In genomic region chr11:104343578-104343977, GRCh38 we compare ENCODE assay signal across 9 cellular contexts.
DNase-seq lines count a peak whose midpoint lies in the region; ATAC-seq and TF ChIP-seq lines count a peak whose summit lies in the region.
"Had no signal": no experiment of that assay in that cellular context is flagged by ENCODE, and none has a peak within 500 bp of the region (broad histone marks: within the 10 kb centered on the region; RNA-seq: fewer than 3 reads in every experiment).

No MANE protein-coding gene starts in this region.

- H3K36me3 ChIP-seq in DND-41 (ENCODE audit: insufficient read depth, low read length) (no peaks in the 10 kb centered on the region), spleen (no peaks in the 10 kb centered on the region)

- H3K4me3 ChIP-seq in DND-41 (ENCODE audit: low read depth in 1 of 2, low read length in 2 of 2): no peak overlapping the region
- H3K4me3 ChIP-seq in spleen: no peak overlapping the region

- 64 to 91% (median 85%) methylated on average over 1 of the region's 1 CpG for WGBS in spleen, 5 donors

- H3K9me3 ChIP-seq in DND-41 (ENCODE audit: insufficient read depth, low read length, severe bottlenecking): no peaks in the 10 kb centered on the region
- H3K9me3 ChIP-seq in spleen: no peaks in the 10 kb centered on the region

- intact Hi-C loops in spleen (cut with DNase I; ENCODE audit: low total_unique reads): no loop called here

- H3K27ac ChIP-seq in DND-41 (ENCODE audit: low read length) (no peak overlapping the region), foreskin keratinocyte (no peak overlapping the region), spleen (no peak overlapping the region)

- no peak overlapping the region for H3K9ac ChIP-seq in DND-41 (ENCODE audit: low read depth, low read length)

- ATAC-seq in DND-41 (ENCODE audit: insufficient read depth, low read depth): no peak
- peak; percentile 70 for ATAC-seq in GM21529 (IDR thresholded peaks at IDR 0.05; ENCODE audit: unreplicated experiment)
- ATAC-seq in foreskin keratinocyte: peak; percentile 80
- no peak for ATAC-seq in GM21515 (IDR thresholded peaks at IDR 0.05; ENCODE audit: unreplicated experiment)
- ATAC-seq in GM21825 (IDR thresholded peaks at IDR 0.05; ENCODE audit: unreplicated experiment): no peak

- TF ChIP-seq POLR2A in spleen (IDR thresholded peaks at IDR 0.05): no peak

- peaks cover 19% of the 10 kb centered on the region for H3K4me1 ChIP-seq in DND-41 (ENCODE audit: insufficient read depth, low read length)
- H3K4me1 ChIP-seq in foreskin keratinocyte: peaks cover under 1% of the 10 kb centered on the region
- no peaks in the 10 kb centered on the region for H3K4me1 ChIP-seq in spleen

- no peaks in the 10 kb centered on the region for H3K79me2 ChIP-seq in DND-41 (ENCODE audit: insufficient read depth, low read length)

- no peak for DNase-seq in DND-41
- peak; percentile 60 to 89 for DNase-seq in NCI-H2081 (lab: John Stamatoyannopoulos, UW)
- DNase-seq in foreskin keratinocyte: no peak
- DNase-seq in UCSD-AML1 (lab: John Stamatoyannopoulos, UW; ENCODE audit: unreplicated experiment): no peak
- no peak for DNase-seq in spleen
- DNase-seq: activated naive CD8-positive, alpha-beta T cell treated with anti-CD3 and anti-CD28 coated beads, Interleukin-2, amount 10 ng/mL, durations not matched to agents 7 days and 5 days had no signal

- H3K27me3 ChIP-seq in DND-41 (ENCODE audit: insufficient read depth, low read length, poor library complexity) (no peaks in the 10 kb centered on the region), foreskin keratinocyte (no peaks in the 10 kb centered on the region), spleen (replicated peaks in 1 of 7) (no peaks in the 10 kb centered on the region)

- peak; percentile 48 for TF ChIP-seq CTCF in DND-41 (IDR thresholded peaks at IDR 0.05; ENCODE audit: borderline replicate concordance, extremely low read depth, low read length, poor library complexity, severe bottlenecking)
- TF ChIP-seq CTCF in foreskin keratinocyte (conservative IDR thresholded peaks at IDR 0.05): peak; percentile 45
- TF ChIP-seq CTCF in spleen (IDR thresholded peaks at IDR 0.05 in 8 of 11, conservative IDR thresholded peaks at IDR 0.05 in 3 of 11): peak in 2 of 11 experiments; percentile 22 to 25

- H2AFZ ChIP-seq in DND-41 (ENCODE audit: low read depth, low read length): no peak overlapping the region

- no peak overlapping the region for H3K4me2 ChIP-seq in DND-41 (ENCODE audit: insufficient read depth, low read length)

- no peaks in the 10 kb centered on the region for H4K20me1 ChIP-seq in DND-41 (ENCODE audit: insufficient read depth, low read length)

Comparison
In these comparisons a context has a peak if more than half of its experiments do, and no peak if none do; other contexts are left out.
1. ATAC-seq: peak in GM21529 (single experiment) and foreskin keratinocyte (single experiment); none in DND-41 (single experiment), GM21515 (single experiment) and GM21825 (single experiment).
2. DNase-seq: peak in NCI-H2081 (2 of 2); none in DND-41 (single experiment), foreskin keratinocyte (0 of 2), UCSD-AML1 (single experiment) and spleen (single experiment).